In the genomic region with DNA sequence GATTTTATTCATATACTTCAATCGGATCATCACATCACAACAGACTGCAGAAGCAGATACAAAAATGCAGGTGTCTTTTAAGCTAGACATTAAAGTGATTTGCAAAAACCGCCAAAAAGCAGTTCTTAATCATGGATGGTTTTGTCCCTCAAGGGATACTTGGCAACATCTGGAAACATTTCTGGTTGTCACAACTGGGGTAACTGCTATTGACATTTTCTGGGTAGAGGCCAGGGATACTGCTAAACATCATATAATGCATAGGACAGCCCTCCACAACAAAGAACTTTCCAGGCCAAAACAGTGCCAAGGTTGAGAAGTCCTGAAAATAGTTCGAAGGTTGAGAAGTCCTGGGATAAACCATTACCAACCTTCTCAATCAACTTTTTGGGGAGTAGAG, we compare ENCODE assay signal across 20 cellular contexts.
DNase-seq lines count a peak whose midpoint lies in the region; ATAC-seq, FAIRE-seq and TF ChIP-seq lines count a peak whose summit lies in the region.
"Had no signal": no experiment of that assay in that cellular context is flagged by ENCODE, and none has a peak within 500 bp of the region (broad histone marks: within the 10 kb centered on the region; RNA-seq: fewer than 3 reads in every experiment).

No MANE protein-coding gene starts in this region.

- H3K9me3 Mint-ChIP-seq in astrocyte (ENCODE audit: unreplicated experiment) (no peaks in the 10 kb centered on the region), mesothelial cell of epicardium (peaks cover 14% of the 10 kb centered on the region)
- H3K9me3 Mint-ChIP-seq: CD8-positive, alpha-beta T cell had no signal

- TF ChIP-seq CTCF in 22Rv1 (IDR thresholded peaks at IDR 0.05) (no peak), astrocyte (IDR thresholded peaks at IDR 0.05; ENCODE audit: insufficient read depth, low read depth, low read length) (no peak), foreskin keratinocyte (conservative IDR thresholded peaks at IDR 0.05) (no peak), mesothelial cell of epicardium (IDR thresholded peaks at IDR 0.05; ENCODE audit: unreplicated experiment) (no peak)

- peak overlapping the region; percentile 8; the same call in 1 of the 2 replicates for H3K27ac ChIP-seq in 22Rv1
- H3K27ac ChIP-seq in astrocyte (ENCODE audit: low read depth, low read length): peak overlapping the region; percentile 49
- peak overlapping the region; percentile 22 for H3K27ac ChIP-seq in foreskin keratinocyte
- H3K27ac ChIP-seq: Peyer's patch, SJCRH30 had no signal

- H4K20me1 ChIP-seq in astrocyte (ENCODE audit: insufficient read depth, low read length): no peaks in the 10 kb centered on the region

- no peak overlapping the region for H3K4me2 ChIP-seq in astrocyte (ENCODE audit: low read length)

- peaks cover 38% of the 10 kb centered on the region for H3K79me2 ChIP-seq in astrocyte (ENCODE audit: insufficient read depth, low read length)

- H3K4me3 Mint-ChIP-seq in astrocyte (ENCODE audit: unreplicated experiment) (peak overlapping the region; percentile 41), mesothelial cell of epicardium (no peak overlapping the region)
- H3K4me3 Mint-ChIP-seq: B cell; CD8-positive, alpha-beta T cell had no signal

- H3K27me3 Mint-ChIP-seq in astrocyte (ENCODE audit: low read depth, unreplicated experiment): no peaks in the 10 kb centered on the region
- no peaks in the 10 kb centered on the region for H3K27me3 Mint-ChIP-seq in mesothelial cell of epicardium (ENCODE audit: low read depth)
- H3K27me3 Mint-ChIP-seq: B cell had no signal

- ATAC-seq in foreskin keratinocyte (no peak), GM19467 (IDR thresholded peaks at IDR 0.05; ENCODE audit: unreplicated experiment) (no peak)
- ATAC-seq: CD8-positive, alpha-beta T cell had no signal

- no peak overlapping the region for H2AFZ ChIP-seq in astrocyte (ENCODE audit: low read depth, low read length)

- no peaks in the 10 kb centered on the region for H3K36me3 ChIP-seq in astrocyte (ENCODE audit: insufficient read depth, low read length)
- H3K36me3 ChIP-seq: Peyer's patch had no signal

- H3K36me3 Mint-ChIP-seq in astrocyte (ENCODE audit: low read depth, unreplicated experiment): peaks cover 7% of the 10 kb centered on the region
- H3K36me3 Mint-ChIP-seq in mesothelial cell of epicardium: peaks cover 21% of the 10 kb centered on the region

- H3K27me3 ChIP-seq in astrocyte (ENCODE audit: insufficient read depth, low read length): no peaks in the 10 kb centered on the region
- H3K27me3 ChIP-seq in foreskin keratinocyte: no peaks in the 10 kb centered on the region
- H3K27me3 ChIP-seq: Peyer's patch, SJCRH30 had no signal

- FAIRE-seq in astrocyte (lab: Jason Lieb, UNC): no peak
- FAIRE-seq: H1 had no signal

- no peak overlapping the region for H3K4me3 ChIP-seq in astrocyte (ENCODE audit: insufficient read depth, low read depth, low read length)
- H3K4me3 ChIP-seq: Peyer's patch, SJCRH30 had no signal

- H3K4me1 ChIP-seq in astrocyte (ENCODE audit: insufficient read depth, low read length) (peaks cover 12% of the 10 kb centered on the region), foreskin keratinocyte (peaks cover 21% of the 10 kb centered on the region)
- H3K4me1 ChIP-seq: Peyer's patch, SJCRH30 had no signal

- H3K4me1 Mint-ChIP-seq in astrocyte (ENCODE audit: low read depth, unreplicated experiment) (peaks cover 24% of the 10 kb centered on the region), mesothelial cell of epicardium (peaks cover 11% of the 10 kb centered on the region)

- DNase-seq in EL: peak; percentile 3
- no peak for DNase-seq in astrocyte (ENCODE audit: low read depth)
- no peak for DNase-seq in foreskin keratinocyte
- DNase-seq in dermis blood vessel endothelial cell: no peak
- no peak for DNase-seq in mesothelial cell of epicardium (ENCODE audit: low spot score in 2 of 2, unreplicated experiment in 2 of 2)
- DNase-seq in stimulated activated naive CD4-positive, alpha-beta T cell treated with Interleukin-2 at 50 U/mL for 16 hours (lab: John Stamatoyannopoulos, UW): no peak
- DNase-seq: CD8-positive, alpha-beta T cell; DND-41; GF-D8; MM.1S; NCI-H1105; NCI-H187; NCI-H446 treated with DMSO at 0.1 percent for 48 hours; NCI-H774; Peyer's patch; SJCRH30 had no signal

- peak overlapping the region; percentile 69 for H3K27ac Mint-ChIP-seq in astrocyte (ENCODE audit: unreplicated experiment)
- no peak overlapping the region for H3K27ac Mint-ChIP-seq in mesothelial cell of epicardium
- H3K27ac Mint-ChIP-seq: B cell; CD8-positive, alpha-beta T cell had no signal

- H3K9ac ChIP-seq in astrocyte (ENCODE audit: low read length): no peak overlapping the region

- H3K9me3 ChIP-seq in astrocyte (ENCODE audit: insufficient read depth, low read depth, low read length): no peaks in the 10 kb centered on the region
- H3K9me3 ChIP-seq: Peyer's patch had no signal
